Comparison of ENCODE assay signal across 8 cellular contexts in genomic region chr12:62006076-62006732, GRCh38.
A peak's percentile ranks its signal among the peaks of the same experiment; 100 is the strongest.
DNase-seq lines count a peak whose midpoint lies in the region; ATAC-seq and TF ChIP-seq lines count a peak whose summit lies in the region.

No MANE protein-coding gene starts in this region.

- H3K18ac ChIP-seq in mesenchymal stem cell (ENCODE audit: low read depth in 1 of 2, low read length in 2 of 2), result no peak overlapping the region

- H3K27me3 ChIP-seq in AG04450 (ENCODE audit: control insufficient read depth, insufficient read depth, low read length), result no peaks in the 10 kb centered on the region
- no peaks in the 10 kb centered on the region for H3K27me3 ChIP-seq in mesenchymal stem cell (ENCODE audit: control insufficient read depth in 1 of 2, insufficient read depth in 1 of 2, low read length in 2 of 2)

- no peak overlapping the region for H2AFZ ChIP-seq in mesenchymal stem cell (ENCODE audit: low read depth, low read length)

- no peaks in the 10 kb centered on the region for H3K36me3 ChIP-seq in mesenchymal stem cell (ENCODE audit: control insufficient read depth in 1 of 2, insufficient read depth in 2 of 2, low read depth in 1 of 2, low read length in 2 of 2)

- no peak overlapping the region for H2AK5ac ChIP-seq in mesenchymal stem cell (ENCODE audit: low read length, severe bottlenecking)

- POLR2A ChIA-PET in AG04450 (lab: Yijun Ruan, JAX), result no interaction called here

- H3K27ac ChIP-seq in AG04450 (ENCODE audit: low read depth, low read length) (no peak overlapping the region), mesenchymal stem cell (ENCODE audit: low read length, poor library complexity, severe bottlenecking) (no peak overlapping the region)

- WGBS in mesenchymal stem cell, result 29% methylated on average over 2 of the region's 5 CpGs

- peaks cover 4% of the 10 kb centered on the region; the same call in 1 of the 2 replicates for H3K9me3 ChIP-seq in AG04450 (ENCODE audit: control insufficient read depth, insufficient read depth, low read length)
- H3K9me3 ChIP-seq in mesenchymal stem cell (ENCODE audit: control insufficient read depth, low read length), result no peaks in the 10 kb centered on the region

- no peak overlapping the region for H3K23ac ChIP-seq in mesenchymal stem cell (ENCODE audit: low read length in 2 of 2)

- TF ChIP-seq CTCF in AG04450 (IDR thresholded peaks at IDR 0.05; ENCODE audit: low read depth, low read length) (peak; percentile 73), cardiac fibroblast (IDR thresholded peaks at IDR 0.05; ENCODE audit: low read depth, low read length) (peak; percentile 75)

- no peak overlapping the region for H2BK15ac ChIP-seq in mesenchymal stem cell (ENCODE audit: low read depth, poor library complexity, severe bottlenecking)

- no peak overlapping the region for H4K8ac ChIP-seq in mesenchymal stem cell (ENCODE audit: low read length)

- no peak overlapping the region for H2BK12ac ChIP-seq in mesenchymal stem cell (ENCODE audit: low read length in 2 of 2)

- no peak overlapping the region for H4K91ac ChIP-seq in mesenchymal stem cell (ENCODE audit: low read length)

- no peak overlapping the region for H3K4ac ChIP-seq in mesenchymal stem cell (ENCODE audit: low read depth in 1 of 2, low read length in 2 of 2)

- no peak overlapping the region for H3K14ac ChIP-seq in mesenchymal stem cell (ENCODE audit: low read length in 2 of 2)

- no peak overlapping the region for H3K4me2 ChIP-seq in mesenchymal stem cell (ENCODE audit: low read length, poor library complexity, severe bottlenecking)

- no peaks in the 10 kb centered on the region for H3K4me1 ChIP-seq in mesenchymal stem cell (ENCODE audit: control insufficient read depth, insufficient read depth, low read depth, low read length)

- H3K9ac ChIP-seq in mesenchymal stem cell (ENCODE audit: low read length), result no peak overlapping the region

- no peak overlapping the region for H2BK120ac ChIP-seq in mesenchymal stem cell (ENCODE audit: low read depth, low read length)

- CTCF ChIA-PET in AG04450 (lab: Charles Lee), result interaction anchor here (0.6 to 1.3 kb wide), 7 partner anchors 10 to 1130 kb away, joined by 3 to 7 read pairs (median 3); no protein-coding TSS in a partner anchor

- peak; percentile 81 for ATAC-seq in HG02571 (IDR thresholded peaks at IDR 0.05; ENCODE audit: unreplicated experiment)

- H3K4me3 ChIP-seq in AG04450 (ENCODE audit: low read depth, low read length) (no peak overlapping the region), cardiac fibroblast (replicated peaks in 1 of 2; ENCODE audit: low read depth in 2 of 2, low read length in 2 of 2) (no peak overlapping the region), mesenchymal stem cell (ENCODE audit: insufficient read depth in 1 of 2, low read depth in 1 of 2, low read length in 2 of 2) (no peak overlapping the region)

- H3K79me1 ChIP-seq in mesenchymal stem cell (replicated peaks; ENCODE audit: low read length, poor library complexity, severe bottlenecking), result no peaks in the 10 kb centered on the region

- H2BK5ac ChIP-seq in mesenchymal stem cell (ENCODE audit: low read depth, low read length, poor library complexity, severe bottlenecking), result no peak overlapping the region

- no peak for DNase-seq in AG04450 (ENCODE audit: low read depth, low spot score)
- peak; percentile 40 for DNase-seq in ELR (ENCODE audit: low read depth)
- peak; percentile 4 for DNase-seq in NCI-H345 treated with DMSO at 0.1 percent for 48 hours (lab: John Stamatoyannopoulos, UW; ENCODE audit: unreplicated experiment)
- peak; percentile 57 to 66 for DNase-seq in cardiac fibroblast (ENCODE audit: low read depth in 2 of 2)
- peak; percentile 63 for DNase-seq in mesenchymal stem cell
- no peak for DNase-seq in activated effector memory CD4-positive, alpha-beta T cell treated with Interleukin-2 at 50 U/mL for 16 hours
- DNase-seq in NCI-H2227 (lab: John Stamatoyannopoulos, UW; ENCODE audit: unreplicated experiment), result no peak

Comparison
In these comparisons a context has a peak if more than half of its experiments do, and no peak if none do; other contexts are left out.
1. DNase-seq: peak in ELR (single experiment), NCI-H345 treated with DMSO at 0.1 percent for 48 hours (single experiment), cardiac fibroblast (2 of 2) and mesenchymal stem cell (single experiment); none in AG04450 (single experiment), activated effector memory CD4-positive, alpha-beta T cell treated with Interleukin-2 at 50 U/mL for 16 hours (single experiment) and NCI-H2227 (single experiment).